Comparison of ENCODE assay signal across 19 cellular contexts in the genomic region with DNA sequence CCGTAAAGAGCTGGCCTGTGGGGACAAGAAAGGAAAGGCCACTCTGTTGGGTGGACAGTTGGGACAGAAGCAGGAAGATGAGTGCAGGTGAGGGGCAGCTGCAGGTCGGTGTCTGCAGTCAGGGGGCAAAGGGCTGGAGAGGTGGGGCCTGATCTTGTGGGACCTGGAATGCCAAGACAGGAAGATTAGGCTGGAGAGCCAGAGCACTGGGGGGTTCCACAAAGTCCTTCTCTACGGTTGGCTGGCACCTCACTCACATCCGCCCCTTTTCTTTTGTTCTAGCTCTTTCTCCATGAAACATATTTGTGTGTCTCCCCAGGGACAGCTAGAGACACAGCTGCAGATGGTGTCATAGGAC.
DNase-seq lines count a peak whose midpoint lies in the region; ATAC-seq and TF ChIP-seq lines count a peak whose summit lies in the region.
"Had no signal": no experiment of that assay in that cellular context is flagged by ENCODE, and none has a peak within 500 bp of the region (broad histone marks: within the 10 kb centered on the region; RNA-seq: fewer than 3 reads in every experiment).

No MANE protein-coding gene starts in this region.

- no peak overlapping the region for H3K4me3 ChIP-seq in coronary artery
- H3K4me3 ChIP-seq in neuronal stem cell (ENCODE audit: low read length in 2 of 2) = no peak overlapping the region
- H3K4me3 ChIP-seq: lung, vagina had no signal

- H3K27ac ChIP-seq in coronary artery (no peak overlapping the region), neuronal stem cell (replicated peaks; ENCODE audit: low read length) (no peak overlapping the region)
- H3K27ac ChIP-seq: C4-2B, vagina had no signal

- H3K4me2 ChIP-seq in neuronal stem cell (ENCODE audit: insufficient read depth, low read length, poor library complexity, severe bottlenecking) = no peak overlapping the region

- no peaks in the 10 kb centered on the region for H3K27me3 ChIP-seq in neuronal stem cell (ENCODE audit: control insufficient read depth in 3 of 3, insufficient read depth in 3 of 3, low read depth in 1 of 3, low read length in 3 of 3)
- H3K27me3 ChIP-seq: vagina had no signal

- no peak overlapping the region for H2AFZ ChIP-seq in neuronal stem cell (ENCODE audit: low read length)

- H3K79me1 ChIP-seq in neuronal stem cell (ENCODE audit: low read depth, low read length) = no peaks in the 10 kb centered on the region

- intact Hi-C loops in sciatic nerve (cut with DNase I) (no loop called here), Right ventricle myocardium inferior (cut with DNase I) (no loop called here)

- H3K4me1 ChIP-seq in neuronal stem cell (ENCODE audit: control insufficient read depth in 2 of 2, insufficient read depth in 1 of 2, low read depth in 1 of 2, low read length in 2 of 2) = no peaks in the 10 kb centered on the region
- H3K4me1 ChIP-seq: vagina had no signal

- DNase-seq in NCI-H1436 (lab: John Stamatoyannopoulos, UW) = peak; percentile 17
- no peak for DNase-seq in NCI-H1436 treated with DMSO at 0.1 percent for 48 hours (lab: John Stamatoyannopoulos, UW)
- DNase-seq in LHCN-M2 (ENCODE audit: low read depth) = peak; percentile 11
- peak; percentile 45 for DNase-seq in coronary artery (ENCODE audit: low spot score)
- DNase-seq in sciatic nerve (ENCODE audit: low spot score) = peak; percentile 4
- no peak for DNase-seq in GM19238 (ENCODE audit: insufficient read length, low spot score)
- no peak for DNase-seq in neuronal stem cell (ENCODE audit: low spot score)
- DNase-seq in Right ventricle myocardium inferior (ENCODE audit: missing footprints) = no peak
- DNase-seq: activated CD4-positive, alpha-beta T cell treated with anti-CD3 and anti-CD28 coated beads for 36 hours; immature natural killer cell; NCI-H1048; NCI-H2171; nucleus accumbens; right cardiac atrium; SIG-M5; T-cell had no signal

- H3K9me3 ChIP-seq in neuronal stem cell (replicated peaks in 1 of 2; ENCODE audit: control insufficient read depth in 2 of 2, insufficient read depth in 1 of 2, low read depth in 1 of 2, low read length in 2 of 2) = no peaks in the 10 kb centered on the region
- H3K9me3 ChIP-seq: vagina had no signal

- no peak overlapping the region for H3K23ac ChIP-seq in neuronal stem cell (ENCODE audit: low read depth, low read length, poor library complexity)

- H3K4ac ChIP-seq in neuronal stem cell (ENCODE audit: low read length) = no peak overlapping the region

- no peak overlapping the region for H2AK5ac ChIP-seq in neuronal stem cell (ENCODE audit: low read depth, low read length)

- no peak overlapping the region for H4K8ac ChIP-seq in neuronal stem cell (ENCODE audit: low read depth, low read length)

- no peak for ATAC-seq in sciatic nerve
- no peak for ATAC-seq in Right ventricle myocardium inferior
- ATAC-seq: activated CD4-positive, alpha-beta T cell treated with anti-CD3 and anti-CD28 coated beads for 36 hours; right cardiac atrium; T-cell had no signal

- no peaks in the 10 kb centered on the region for H3K36me3 ChIP-seq in neuronal stem cell (replicated peaks in 1 of 2; ENCODE audit: control insufficient read depth in 2 of 2, insufficient read depth in 2 of 2, low read length in 2 of 2)
- H3K36me3 ChIP-seq: vagina had no signal

- no peak overlapping the region for H2BK12ac ChIP-seq in neuronal stem cell (ENCODE audit: low read length)

- no peak overlapping the region for H4K91ac ChIP-seq in neuronal stem cell (ENCODE audit: low read depth, low read length, poor library complexity)

- no peak overlapping the region for H2BK5ac ChIP-seq in neuronal stem cell (ENCODE audit: low read length)

- no CpG with 5 or more reads among the region's 4 CpGs for WGBS in neuronal stem cell (ENCODE audit: extremely low coverage in 2 of 2, insufficient read length in 2 of 2, insufficient replicate concordance in 1 of 2), 2 donors

- H3K9ac ChIP-seq in neuronal stem cell (ENCODE audit: low read depth, low read length, poor library complexity) = no peak overlapping the region

- no peak overlapping the region for H2BK15ac ChIP-seq in neuronal stem cell (ENCODE audit: low read length)

- no peak overlapping the region for H2BK120ac ChIP-seq in neuronal stem cell (ENCODE audit: low read depth, low read length)

- H3K18ac ChIP-seq in neuronal stem cell (ENCODE audit: low read length) = no peak overlapping the region

- H3K14ac ChIP-seq in neuronal stem cell (ENCODE audit: low read length) = no peak overlapping the region

- no peak for TF ChIP-seq CTCF in coronary artery (IDR thresholded peaks at IDR 0.05)

Comparison
In these comparisons a context has a peak if more than half of its experiments do, and no peak if none do; other contexts are left out.
1. DNase-seq: peak in NCI-H1436 (single experiment), LHCN-M2 (single experiment), coronary artery (single experiment) and sciatic nerve (single experiment); none in NCI-H1436 treated with DMSO at 0.1 percent for 48 hours (single experiment), GM19238 (single experiment), neuronal stem cell (single experiment) and Right ventricle myocardium inferior (single experiment).